In the genomic region with DNA sequence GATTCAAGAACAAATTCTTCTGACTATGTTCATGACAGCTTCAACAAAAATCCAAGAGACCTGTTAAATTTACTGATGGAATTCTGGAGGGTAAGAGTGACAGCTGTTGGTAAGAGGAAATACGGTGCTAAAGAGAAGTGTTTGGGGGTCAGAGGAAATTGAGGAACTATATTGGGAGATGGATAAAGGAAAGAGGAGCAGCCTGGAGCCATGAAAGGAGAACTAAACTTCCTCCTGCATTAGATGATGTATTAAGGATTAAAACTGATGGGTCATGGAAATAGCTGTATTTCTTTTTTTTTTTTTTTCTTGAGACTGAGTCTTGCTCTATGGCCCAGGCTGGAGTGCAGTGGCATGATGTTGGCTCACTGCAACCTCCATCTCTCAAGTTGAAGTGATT, we compare ENCODE assay signal across 17 cellular contexts.
A peak's percentile ranks its signal among the peaks of the same experiment; 100 is the strongest.
DNase-seq lines count a peak whose midpoint lies in the region; ATAC-seq and TF ChIP-seq lines count a peak whose summit lies in the region.
"Had no signal": no experiment of that assay in that cellular context is flagged by ENCODE, and none has a peak within 500 bp of the region (broad histone marks: within the 10 kb centered on the region; RNA-seq: fewer than 3 reads in every experiment).

No MANE protein-coding gene starts in this region.

- H3F3A ChIP-seq in neural cell (ENCODE audit: insufficient read depth, low read length, poor library complexity, severe bottlenecking): peaks cover 4% of the 10 kb centered on the region

- H3K9me3 ChIP-seq in right cardiac atrium (ENCODE audit: control insufficient read depth, low read length) (no peaks in the 10 kb centered on the region), neural cell (ENCODE audit: low read length) (no peaks in the 10 kb centered on the region)
- H3K9me3 ChIP-seq: BLaER1, HAP-1 had no signal

- H3K4me3 ChIP-seq in right cardiac atrium (ENCODE audit: low read length) (no peak overlapping the region), neural cell (ENCODE audit: low read length) (peak overlapping the region; percentile 46)
- H3K4me3 ChIP-seq: BLaER1, HAP-1 had no signal

- peaks cover 2% of the 10 kb centered on the region for H3K4me1 ChIP-seq in right cardiac atrium (ENCODE audit: control insufficient read depth, insufficient read depth, low read length)
- H3K4me1 ChIP-seq: BLaER1, HAP-1 had no signal

- ATAC-seq in left ventricle myocardium superior (peak; percentile 32), right cardiac atrium (no peak), HG02588 (IDR thresholded peaks at IDR 0.05; ENCODE audit: unreplicated experiment) (no peak)

- H3K27ac ChIP-seq in right cardiac atrium (ENCODE audit: low read length): no peak overlapping the region
- peak overlapping the region; percentile 81 for H3K27ac ChIP-seq in neural cell (ENCODE audit: low read length)
- H3K27ac ChIP-seq: 22Rv1, BLaER1, C4-2B had no signal

- H2AFZ ChIP-seq in neural cell (ENCODE audit: low read depth, low read length): no peak overlapping the region

- H3K4me2 ChIP-seq in neural cell (ENCODE audit: low read length): peak overlapping the region; percentile 31
- H3K4me2 ChIP-seq: BLaER1 had no signal

- H4K20me1 ChIP-seq in neural cell (ENCODE audit: insufficient read depth): no peaks in the 10 kb centered on the region
- H4K20me1 ChIP-seq: BLaER1 had no signal

- H3K9me2 ChIP-seq in neural cell (ENCODE audit: insufficient read depth, low read length): no peaks in the 10 kb centered on the region

- TF ChIP-seq CTCF in neural cell (IDR thresholded peaks at IDR 0.05; ENCODE audit: poor library complexity, severe bottlenecking): no peak

- DNase-seq in NCI-H526 (lab: John Stamatoyannopoulos, UW) (peak; percentile 27 to 58), NCI-H526 treated with DMSO at 0.1 percent for 48 hours (lab: John Stamatoyannopoulos, UW) (no peak), left ventricle myocardium superior (no peak), right cardiac atrium (no peak)
- DNase-seq: CD4-positive, alpha-beta T cell; CD8-positive, alpha-beta memory T cell; DMS53; DMS79 treated with DMSO at 0.1 percent for 48 hours; GF-D8; GOT3; HFFc6 had no signal

- no peak overlapping the region for H3K9ac ChIP-seq in neural cell (ENCODE audit: low read length)
- H3K9ac ChIP-seq: BLaER1 had no signal

- 64% methylated on average over 1 of the region's 1 CpG for WGBS in right cardiac atrium

- no peaks in the 10 kb centered on the region for H3K79me2 ChIP-seq in neural cell (replicated peaks; ENCODE audit: insufficient read depth, low read length)

- intact Hi-C loops in left ventricle myocardium superior (cut with micrococcal nuclease) (no loop called here), right cardiac atrium (cut with DNase I) (no loop called here)

- no peak for TF ChIP-seq RAD21 in neural cell (conservative IDR thresholded peaks at IDR 0.05)

- no peak for TF ChIP-seq EP300 in neural cell (conservative IDR thresholded peaks at IDR 0.05; ENCODE audit: poor library complexity, severe bottlenecking)

- H3K36me3 ChIP-seq in neural cell (ENCODE audit: insufficient read depth, low read length): no peaks in the 10 kb centered on the region
- H3K36me3 ChIP-seq: BLaER1, HAP-1 had no signal

- H3K27me3 ChIP-seq in right cardiac atrium (ENCODE audit: control insufficient read depth, insufficient read depth) (no peaks in the 10 kb centered on the region), neural cell (ENCODE audit: insufficient read depth, low read depth, low read length) (no peaks in the 10 kb centered on the region)
- H3K27me3 ChIP-seq: BLaER1 had no signal

TF ChIP-seq in neural cell, 6 proteins besides CTCF, POLR2A, EP300 and RAD21:
- no peak for TF ChIP-seq TAF1 (IDR thresholded peaks at IDR 0.05; ENCODE audit: low read depth)
- no peak for TF ChIP-seq EZH2 (IDR thresholded peaks at IDR 0.05; ENCODE audit: borderline replicate concordance, insufficient read depth, low read length, poor library complexity, severe bottlenecking)
- TF ChIP-seq MXI1 (conservative IDR thresholded peaks at IDR 0.05; ENCODE audit: poor library complexity, severe bottlenecking): no peak
- no peak for TF ChIP-seq POLR2AphosphoS5 (IDR thresholded peaks at IDR 0.05)
- no peak for TF ChIP-seq SMC3 (conservative IDR thresholded peaks at IDR 0.05; ENCODE audit: poor library complexity)
- TF ChIP-seq, protein P1, sequence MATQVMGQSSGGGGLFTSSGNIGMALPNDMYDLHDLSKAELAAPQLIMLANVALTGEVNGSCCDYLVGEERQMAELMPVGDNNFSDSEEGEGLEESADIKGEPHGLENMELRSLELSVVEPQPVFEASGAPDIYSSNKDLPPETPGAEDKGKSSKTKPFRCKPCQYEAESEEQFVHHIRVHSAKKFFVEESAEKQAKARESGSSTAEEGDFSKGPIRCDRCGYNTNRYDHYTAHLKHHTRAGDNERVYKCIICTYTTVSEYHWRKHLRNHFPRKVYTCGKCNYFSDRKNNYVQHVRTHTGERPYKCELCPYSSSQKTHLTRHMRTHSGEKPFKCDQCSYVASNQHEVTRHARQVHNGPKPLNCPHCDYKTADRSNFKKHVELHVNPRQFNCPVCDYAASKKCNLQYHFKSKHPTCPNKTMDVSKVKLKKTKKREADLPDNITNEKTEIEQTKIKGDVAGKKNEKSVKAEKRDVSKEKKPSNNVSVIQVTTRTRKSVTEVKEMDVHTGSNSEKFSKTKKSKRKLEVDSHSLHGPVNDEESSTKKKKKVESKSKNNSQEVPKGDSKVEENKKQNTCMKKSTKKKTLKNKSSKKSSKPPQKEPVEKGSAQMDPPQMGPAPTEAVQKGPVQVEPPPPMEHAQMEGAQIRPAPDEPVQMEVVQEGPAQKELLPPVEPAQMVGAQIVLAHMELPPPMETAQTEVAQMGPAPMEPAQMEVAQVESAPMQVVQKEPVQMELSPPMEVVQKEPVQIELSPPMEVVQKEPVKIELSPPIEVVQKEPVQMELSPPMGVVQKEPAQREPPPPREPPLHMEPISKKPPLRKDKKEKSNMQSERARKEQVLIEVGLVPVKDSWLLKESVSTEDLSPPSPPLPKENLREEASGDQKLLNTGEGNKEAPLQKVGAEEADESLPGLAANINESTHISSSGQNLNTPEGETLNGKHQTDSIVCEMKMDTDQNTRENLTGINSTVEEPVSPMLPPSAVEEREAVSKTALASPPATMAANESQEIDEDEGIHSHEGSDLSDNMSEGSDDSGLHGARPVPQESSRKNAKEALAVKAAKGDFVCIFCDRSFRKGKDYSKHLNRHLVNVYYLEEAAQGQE (IDR thresholded peaks at IDR 0.05; ENCODE audit: borderline replicate concordance): no peak

Comparison
In these comparisons a context has a peak if more than half of its experiments do, and no peak if none do; other contexts are left out.
1. DNase-seq: peak in NCI-H526 (2 of 2); none in NCI-H526 treated with DMSO at 0.1 percent for 48 hours (single experiment), left ventricle myocardium superior (single experiment) and right cardiac atrium (0 of 3).